ENCODE assay signal across 20 cellular contexts in the genomic region with DNA sequence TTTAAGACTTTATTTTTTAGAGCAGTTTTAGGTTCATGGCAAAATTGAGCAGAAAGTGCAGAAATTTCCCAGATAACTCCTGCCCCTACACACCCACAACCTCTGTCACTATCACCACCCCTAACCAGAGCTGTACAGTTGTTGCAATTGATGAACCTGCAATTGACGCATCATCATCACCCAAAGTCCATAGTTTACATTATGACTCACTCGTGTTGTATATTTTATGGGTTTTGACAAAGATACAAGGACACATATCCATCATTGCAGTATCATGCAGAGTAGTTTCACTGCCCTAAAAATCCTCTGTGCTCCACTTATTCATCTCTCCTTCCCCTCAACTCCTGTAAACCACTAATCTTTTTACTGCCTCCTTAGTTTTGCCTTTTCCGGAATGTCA. TPM values are rescaled to one million over a fixed set of nuclear protein-coding genes. Genes with fewer than 3 reads are reported as not detected.
DNase-seq lines count a peak whose midpoint lies in the region; ATAC-seq lines count a peak whose summit lies in the region.
"Had no signal": no experiment of that assay in that cellular context is flagged by ENCODE, and none has a peak within 500 bp of the region (broad histone marks: within the 10 kb centered on the region; RNA-seq: fewer than 3 reads in every experiment).

No MANE protein-coding gene starts in this region.

- intact Hi-C loops in left colon (cut with DNase I, micrococcal nuclease), result no loop called here

- ATAC-seq in left colon (peak; percentile 86), HG03108 (IDR thresholded peaks at IDR 0.05; ENCODE audit: unreplicated experiment) (no peak)
- ATAC-seq: body of pancreas; stimulated activated naive CD8-positive, alpha-beta T cell treated with anti-CD3 and anti-CD28 coated beads, Interleukin-15, amount 100 ng/mL, for 72 hours had no signal

- DNase-seq in ELR (ENCODE audit: low read depth) (peak; percentile 19), LHCN-M2 (ENCODE audit: low read depth) (peak; percentile 44), amniotic epithelial cell (ENCODE audit: low read depth) (peak; percentile 57), left colon (no peak), LoVo (ENCODE audit: low spot score) (no peak), cerebellum (ENCODE audit: low spot score) (no peak), epidermal melanocyte (ENCODE audit: insufficient read length, low spot score) (no peak)
- DNase-seq: activated CD4-positive, alpha-beta memory T cell treated with anti-CD3 and anti-CD28 coated beads, Interleukin-2, amount 10 ng/mL, durations not matched to agents 7 days and 5 days; activated CD4-positive, alpha-beta T cell treated with anti-CD3 and anti-CD28 coated beads for 1 hour; activated CD8-positive, alpha-beta memory T cell treated with anti-CD3 and anti-CD28 coated beads, Interleukin-2, amount 50 U/mL, for 48 hours; activated naive CD4-positive, alpha-beta T cell treated with anti-CD3 and anti-CD28 coated beads, Interleukin-2, amount 10 ng/mL, durations not matched to agents 7 days and 5 days; adrenal gland; body of pancreas; Calu3; NCI-H1048; NCI-H1694 treated with DMSO at 0.1 percent for 48 hours; stimulated activated CD4-positive, alpha-beta T cell treated with anti-CD3 and anti-CD28 coated beads, Interleukin-2, amount 100 ng/mL, for 48 hours; stimulated activated naive CD8-positive, alpha-beta T cell treated with anti-CD3 and anti-CD28 coated beads, Interleukin-15, amount 100 ng/mL, for 72 hours; thyroid gland had no signal

RNA-seq across cellular contexts. Expression of gene WAS, which starts 34.5 kb away (rescaled TPM):
- total RNA-seq in LHCN-M2 (2014; rRNA removed) (not detected in 2 replicates), left colon (1 to 10 TPM; 2.4 to 6.6 TPM), cerebellum (0.27 TPM)
- 0.15 TPM for polyA plus RNA-seq in LHCN-M2 (2012)
- total RNA-seq: Calu3 had no signal

RNA-seq across cellular contexts. Expression of gene SUV39H1, which starts 47.4 kb away (rescaled TPM):
- total RNA-seq in LHCN-M2 (2014; rRNA removed), result 13.0 and 14.8 TPM in 2 replicates
- polyA plus RNA-seq in LHCN-M2 (2012), result 9.5 TPM
- total RNA-seq in left colon, result 1 to 10 TPM; 3.1 to 5.0 TPM
- total RNA-seq in cerebellum, result 3.3 TPM

RNA-seq across cellular contexts. Expression of gene WDR13, which starts 51.8 kb away (rescaled TPM):
- total RNA-seq in LHCN-M2 (2014; rRNA removed) (131 and 133 TPM in 2 replicates), left colon (100 to 1,000 TPM; 126 to 141 TPM), cerebellum (48.5 TPM)
- 161 TPM for polyA plus RNA-seq in LHCN-M2 (2012)

Comparison
In these comparisons a context has a peak if more than half of its experiments do, and no peak if none do; other contexts are left out.
1. DNase-seq: peak in ELR (single experiment), LHCN-M2 (single experiment) and amniotic epithelial cell (single experiment); none in left colon (0 of 2), LoVo (single experiment), cerebellum (single experiment) and epidermal melanocyte (single experiment).